In the genomic region with DNA sequence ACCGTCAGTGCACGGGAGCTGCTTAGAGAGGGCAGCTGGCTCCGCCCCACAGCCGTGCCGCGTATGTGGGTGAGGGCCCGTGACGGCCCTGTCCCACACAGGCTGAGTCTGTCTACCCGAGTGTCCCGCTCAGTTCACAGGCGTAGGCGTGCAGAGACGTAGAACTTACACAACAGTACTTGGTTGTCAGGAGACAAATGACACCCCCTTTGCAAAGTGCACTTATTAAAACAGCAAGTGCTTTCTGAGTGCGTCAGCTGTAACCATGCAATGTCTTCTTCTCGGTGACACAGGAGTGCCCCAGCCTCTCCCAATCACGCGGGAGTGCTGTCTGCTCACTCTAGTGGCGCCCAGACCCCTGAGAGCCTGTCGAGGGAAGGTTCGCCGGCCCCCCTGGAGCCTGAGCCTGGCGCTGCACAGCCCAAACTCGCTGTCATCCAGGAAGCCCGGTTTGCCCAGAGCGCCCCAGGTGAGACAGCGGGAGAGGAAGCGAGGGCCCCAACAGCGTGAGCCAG, we compare ENCODE assay signal across 15 cellular contexts.
A peak's percentile ranks its signal among the peaks of the same experiment; 100 is the strongest.
DNase-seq lines count a peak whose midpoint lies in the region; ATAC-seq and TF ChIP-seq lines count a peak whose summit lies in the region.
"Had no signal": no experiment of that assay in that cellular context is flagged by ENCODE, and none has a peak within 500 bp of the region (broad histone marks: within the 10 kb centered on the region; RNA-seq: fewer than 3 reads in every experiment).

No MANE protein-coding gene starts in this region.

- ATAC-seq in activated T-cell treated with anti-CD3 and anti-CD28 coated beads, Interleukin-2, amount 50 U/mL, for 4 hours: peak; percentile 55 to 94
- ATAC-seq in left lung (peak; percentile 91), upper lobe of left lung (ENCODE audit: low FRiP score in 2 of 2) (peak; percentile 66 to 92), GM21786 (IDR thresholded peaks at IDR 0.05; ENCODE audit: unreplicated experiment) (no peak), HG03520 (IDR thresholded peaks at IDR 0.05; ENCODE audit: unreplicated experiment) (no peak)

- peak overlapping the region; percentile 9 for H3K4me3 Mint-ChIP-seq in activated T-cell treated with anti-CD3 and anti-CD28 coated beads, Interleukin-2, amount 50 U/mL, for 4 hours

- H3K36me3 ChIP-seq in left lung (peaks cover 0 to 74% of the 10 kb centered on the region in 2 donors), upper lobe of left lung (peaks cover 0 to 63% (median 26%) of the 10 kb centered on the region in 4 donors)

- H3K36me3 Mint-ChIP-seq in activated T-cell treated with anti-CD3 and anti-CD28 coated beads, Interleukin-2, amount 50 U/mL, for 4 hours (ENCODE audit: insufficient read depth): peaks cover 15% of the 10 kb centered on the region

- H3K4me3 ChIP-seq in left lung (no peak overlapping the region), upper lobe of left lung (no peak overlapping the region)
- H3K4me3 ChIP-seq: stomach had no signal

- H3K4me1 Mint-ChIP-seq in activated T-cell treated with anti-CD3 and anti-CD28 coated beads, Interleukin-2, amount 50 U/mL, for 4 hours (ENCODE audit: low read depth): peaks cover 2% of the 10 kb centered on the region

- intact Hi-C loops in left lung (cut with DNase I): no loop called here

- H3K9me3 Mint-ChIP-seq in activated T-cell treated with anti-CD3 and anti-CD28 coated beads, Interleukin-2, amount 50 U/mL, for 4 hours: no peaks in the 10 kb centered on the region

- TF ChIP-seq CTCF in left lung (IDR thresholded peaks at IDR 0.05) (no peak), upper lobe of left lung (IDR thresholded peaks at IDR 0.05) (no peak)

- WGBS in upper lobe of left lung, 2 donors: 82 to 87% methylated on average over 19 to 22 of the region's 28 CpGs

- TF ChIP-seq EP300 in upper lobe of left lung (IDR thresholded peaks at IDR 0.05): peak; percentile 4 to 56 (median 20)

- H3K27ac ChIP-seq in left lung: peak overlapping the region; percentile 38 to 69
- H3K27ac ChIP-seq in upper lobe of left lung: peak overlapping the region; percentile 42 to 78 (median 62)

- no peaks in the 10 kb centered on the region for H3K27me3 Mint-ChIP-seq in activated T-cell treated with anti-CD3 and anti-CD28 coated beads, Interleukin-2, amount 50 U/mL, for 4 hours (ENCODE audit: low read depth)

- peaks cover 0 to 14% of the 10 kb centered on the region in 2 donors for H3K4me1 ChIP-seq in left lung
- peaks cover 0 to 12% (median 3%) of the 10 kb centered on the region in 4 donors for H3K4me1 ChIP-seq in upper lobe of left lung

- peak; percentile 26 for DNase-seq in stimulated activated CD4-positive, alpha-beta T cell treated with anti-CD3 and anti-CD28 coated beads, Interleukin-4, amount 100 ng/mL, for 24 hours
- no peak for DNase-seq in stimulated activated CD4-positive, alpha-beta T cell treated with anti-CD3 and anti-CD28 coated beads, Interleukin-15, amount 100 ng/mL, for 24 hours
- DNase-seq in activated T-cell treated with anti-CD3 and anti-CD28 coated beads, Interleukin-2, amount 50 U/mL, for 4 hours: peak; percentile 55
- peak; percentile 84 to 86 for DNase-seq in left lung
- peak; percentile 88 for DNase-seq in upper lobe of left lung
- no peak for DNase-seq in Kasumi-1 (lab: John Stamatoyannopoulos, UW)
- DNase-seq: EL; HCEC 1CT; mesendoderm; NCI-H1417 treated with DMSO at 0.1 percent for 48 hours; NCI-H69; stimulated activated CD4-positive, alpha-beta T cell treated with anti-CD3 and anti-CD28 coated beads, Interleukin-2, amount 100 ng/mL, for 24 hours; stomach had no signal

- no peaks in the 10 kb centered on the region for H3K27me3 ChIP-seq in left lung
- no peaks in the 10 kb centered on the region for H3K27me3 ChIP-seq in upper lobe of left lung
- H3K27me3 ChIP-seq: stomach had no signal

- TF ChIP-seq POLR2A in upper lobe of left lung (IDR thresholded peaks at IDR 0.05): peak in 1 of 4 donors; percentile 48

- H3K9me3 ChIP-seq in left lung (no peaks in the 10 kb centered on the region), upper lobe of left lung (no peaks in the 10 kb centered on the region)
- H3K9me3 ChIP-seq: stomach had no signal

Comparison
In these comparisons a context has a peak if more than half of its experiments do, and no peak if none do; other contexts are left out.
1. DNase-seq: peak in stimulated activated CD4-positive, alpha-beta T cell treated with anti-CD3 and anti-CD28 coated beads, Interleukin-4, amount 100 ng/mL, for 24 hours (single experiment), activated T-cell treated with anti-CD3 and anti-CD28 coated beads, Interleukin-2, amount 50 U/mL, for 4 hours (single experiment), left lung (2 of 2) and upper lobe of left lung (2 of 2); none in stimulated activated CD4-positive, alpha-beta T cell treated with anti-CD3 and anti-CD28 coated beads, Interleukin-15, amount 100 ng/mL, for 24 hours (single experiment) and Kasumi-1 (0 of 2).
2. ATAC-seq: peak in activated T-cell treated with anti-CD3 and anti-CD28 coated beads, Interleukin-2, amount 50 U/mL, for 4 hours (2 of 2), left lung (single experiment) and upper lobe of left lung (2 of 2); none in GM21786 (single experiment) and HG03520 (single experiment).